Comparison of ENCODE assay signal across 11 cellular contexts in the genomic region with DNA sequence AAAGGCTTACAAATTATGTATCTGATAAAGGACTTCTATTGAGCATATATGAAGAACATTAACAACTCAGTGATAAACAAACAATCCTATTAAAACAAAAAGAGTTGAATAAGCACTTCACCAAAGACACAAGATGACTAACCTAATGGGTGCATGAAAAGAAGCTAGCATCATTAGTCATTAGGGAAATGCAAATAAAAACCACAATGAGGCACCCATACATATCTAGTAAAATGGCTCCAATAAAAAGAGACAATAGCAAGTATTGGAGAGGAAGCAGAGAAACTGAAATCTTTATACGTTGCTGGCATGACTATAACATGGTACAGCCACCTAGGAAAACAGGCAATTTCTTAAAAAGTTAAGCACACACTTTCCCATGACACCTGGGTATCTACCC.
DNase-seq lines count a peak whose midpoint lies in the region; ATAC-seq and TF ChIP-seq lines count a peak whose summit lies in the region.
"Had no signal": no experiment of that assay in that cellular context is flagged by ENCODE, and none has a peak within 500 bp of the region (broad histone marks: within the 10 kb centered on the region; RNA-seq: fewer than 3 reads in every experiment).

No MANE protein-coding gene starts in this region.

- no peak overlapping the region for H3K27ac Mint-ChIP-seq in activated CD8-positive, alpha-beta memory T cell treated with anti-CD3 and anti-CD28 coated beads, Interleukin-2, amount 10 ng/mL, durations not matched to agents 7 days and 5 days
- no peak overlapping the region for H3K27ac Mint-ChIP-seq in stimulated activated memory B cell treated with anti-CD40 and anti-IgM and Interleukin-4, amounts not matched to agents 10 μg/mL and 1 μg/mL and 100 μg/mL, for 72 hours
- H3K27ac Mint-ChIP-seq: dendritic cell treated with granulocyte-macrophage colony-stimulating factor and Interleukin-4, amounts not matched to agents 40 ng/mL and 50 ng/mL, for 4 days had no signal

- no peak for DNase-seq in activated CD8-positive, alpha-beta memory T cell treated with anti-CD3 and anti-CD28 coated beads, Interleukin-2, amount 10 ng/mL, durations not matched to agents 7 days and 5 days
- no peak for DNase-seq in activated CD8-positive, alpha-beta memory T cell treated with anti-CD3 and anti-CD28 coated beads for 24 hours
- DNase-seq in RPMI7951 (ENCODE audit: low read depth) (peak; percentile 50), testis (no peak), nucleus accumbens (lab: John Stamatoyannopoulos, UW) (no peak)
- no peak for DNase-seq in stimulated activated CD4-positive, alpha-beta T cell treated with anti-CD3 and anti-CD28 coated beads, Interleukin-2, amount 100 ng/mL, for 24 hours
- DNase-seq: stimulated activated naive CD4-positive, alpha-beta T cell treated with Interleukin-2 at 50 U/mL for 16 hours had no signal

- no peaks in the 10 kb centered on the region for H3K4me1 ChIP-seq in testis

- no peaks in the 10 kb centered on the region for H3K27me3 Mint-ChIP-seq in activated CD8-positive, alpha-beta memory T cell treated with anti-CD3 and anti-CD28 coated beads, Interleukin-2, amount 10 ng/mL, durations not matched to agents 7 days and 5 days
- peaks cover 36% of the 10 kb centered on the region for H3K27me3 Mint-ChIP-seq in stimulated activated memory B cell treated with anti-CD40 and anti-IgM and Interleukin-4, amounts not matched to agents 10 μg/mL and 1 μg/mL and 100 μg/mL, for 72 hours

- H3K36me3 ChIP-seq in testis (ENCODE audit: low read depth, missing control alignments), result no peaks in the 10 kb centered on the region

- H3K9me3 ChIP-seq in testis, result no peaks in the 10 kb centered on the region

- intact Hi-C loops in testis (cut with DNase I; ENCODE audit: low total_unique reads), result no loop called here

- no peaks in the 10 kb centered on the region for H3K9me3 Mint-ChIP-seq in activated CD8-positive, alpha-beta memory T cell treated with anti-CD3 and anti-CD28 coated beads, Interleukin-2, amount 10 ng/mL, durations not matched to agents 7 days and 5 days (ENCODE audit: low read depth)
- H3K9me3 Mint-ChIP-seq in stimulated activated memory B cell treated with anti-CD40 and anti-IgM and Interleukin-4, amounts not matched to agents 10 μg/mL and 1 μg/mL and 100 μg/mL, for 72 hours, result no peaks in the 10 kb centered on the region

- no peak for TF ChIP-seq POLR2A in testis (IDR thresholded peaks at IDR 0.05)

- H3K36me3 Mint-ChIP-seq in activated CD8-positive, alpha-beta memory T cell treated with anti-CD3 and anti-CD28 coated beads, Interleukin-2, amount 10 ng/mL, durations not matched to agents 7 days and 5 days, result no peaks in the 10 kb centered on the region
- H3K36me3 Mint-ChIP-seq in stimulated activated memory B cell treated with anti-CD40 and anti-IgM and Interleukin-4, amounts not matched to agents 10 μg/mL and 1 μg/mL and 100 μg/mL, for 72 hours, result no peaks in the 10 kb centered on the region

- H3K4me3 ChIP-seq in testis, result no peak overlapping the region
- H3K4me3 ChIP-seq: PC-9 had no signal

- CTCF ChIA-PET in activated CD8-positive, alpha-beta memory T cell treated with anti-CD3 and anti-CD28 coated beads, Interleukin-2, amount 10 ng/mL, durations not matched to agents 7 days and 5 days (lab: Charles Lee), result no interaction called here

- no peak overlapping the region for H3K4me3 Mint-ChIP-seq in activated CD8-positive, alpha-beta memory T cell treated with anti-CD3 and anti-CD28 coated beads, Interleukin-2, amount 10 ng/mL, durations not matched to agents 7 days and 5 days
- H3K4me3 Mint-ChIP-seq in stimulated activated memory B cell treated with anti-CD40 and anti-IgM and Interleukin-4, amounts not matched to agents 10 μg/mL and 1 μg/mL and 100 μg/mL, for 72 hours, result no peak overlapping the region
- H3K4me3 Mint-ChIP-seq: dendritic cell treated with granulocyte-macrophage colony-stimulating factor and Interleukin-4, amounts not matched to agents 40 ng/mL and 50 ng/mL, for 4 days had no signal

- H3K4me1 Mint-ChIP-seq in activated CD8-positive, alpha-beta memory T cell treated with anti-CD3 and anti-CD28 coated beads, Interleukin-2, amount 10 ng/mL, durations not matched to agents 7 days and 5 days, result peaks cover 21% of the 10 kb centered on the region
- peaks cover 33% of the 10 kb centered on the region for H3K4me1 Mint-ChIP-seq in stimulated activated memory B cell treated with anti-CD40 and anti-IgM and Interleukin-4, amounts not matched to agents 10 μg/mL and 1 μg/mL and 100 μg/mL, for 72 hours

- 68 to 82% methylated on average over 1 of the region's 1 CpG for WGBS in testis, 2 donors

- TF ChIP-seq CTCF in testis (IDR thresholded peaks at IDR 0.05), result no peak

- H3K27ac ChIP-seq in testis, result no peak overlapping the region
- H3K27ac ChIP-seq: PC-9 had no signal

- no peaks in the 10 kb centered on the region for H3K27me3 ChIP-seq in testis

- peak; percentile 62 for ATAC-seq in activated CD8-positive, alpha-beta memory T cell treated with anti-CD3 and anti-CD28 coated beads, Interleukin-2, amount 10 ng/mL, durations not matched to agents 7 days and 5 days
- peak; percentile 71 for ATAC-seq in HG03135 (IDR thresholded peaks at IDR 0.05; ENCODE audit: unreplicated experiment)
- ATAC-seq in stimulated activated memory B cell treated with anti-CD40 and anti-IgM and Interleukin-4, amounts not matched to agents 10 μg/mL and 1 μg/mL and 100 μg/mL, for 72 hours, result peak; percentile 52
